Comparison of ENCODE assay signal across 8 cellular contexts in the genomic region with DNA sequence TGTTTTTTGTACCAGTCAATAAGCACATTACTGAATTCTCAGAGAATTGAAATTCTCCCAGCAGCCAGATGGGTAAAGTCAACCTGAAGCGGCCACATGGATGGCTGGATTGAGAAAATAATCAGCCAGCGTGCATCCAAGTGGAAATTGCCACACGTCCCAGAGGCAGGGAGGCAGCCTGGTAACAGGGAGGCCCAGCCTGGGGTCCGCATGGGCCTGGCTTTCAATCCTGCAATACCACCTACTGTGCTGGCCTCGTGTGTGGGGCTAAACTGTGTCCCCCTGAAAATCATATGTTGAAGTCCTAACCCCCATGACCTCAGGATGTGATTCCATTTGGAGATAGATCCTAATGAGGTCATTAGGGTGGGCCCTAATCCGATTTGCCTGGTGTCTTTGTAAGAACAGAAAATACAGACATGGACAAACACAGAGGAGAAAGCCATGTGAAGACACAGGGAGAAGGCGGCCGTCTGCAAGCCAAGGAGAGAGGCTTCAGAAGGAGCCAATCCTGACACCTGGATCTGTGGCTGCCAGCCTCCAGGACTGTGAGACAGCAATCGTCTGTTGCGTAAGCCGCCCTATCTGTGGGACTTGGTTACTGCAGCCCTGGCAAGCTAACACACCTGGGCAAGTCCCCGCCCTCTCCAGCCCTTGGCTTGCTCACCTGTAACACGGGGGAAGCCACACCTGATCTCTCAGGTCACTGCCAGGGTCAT.
DNase-seq lines count a peak whose midpoint lies in the region; ATAC-seq and TF ChIP-seq lines count a peak whose summit lies in the region.

No MANE protein-coding gene starts in this region.

- H3K4me3 ChIP-seq in DOHH2 (ENCODE audit: low read length) (no peak overlapping the region), body of pancreas (no peak overlapping the region)

- no peaks in the 10 kb centered on the region for H3K36me3 Mint-ChIP-seq in mesothelial cell of epicardium

- H3K27ac ChIP-seq in DOHH2 (ENCODE audit: low read depth, low read length): no peak overlapping the region
- H3K27ac ChIP-seq in body of pancreas: no peak overlapping the region

- H3K9me3 ChIP-seq in DOHH2 (ENCODE audit: control insufficient read depth, insufficient read depth, low read length): no peaks in the 10 kb centered on the region
- H3K9me3 ChIP-seq in body of pancreas: no peaks in the 10 kb centered on the region

- TF ChIP-seq CTCF in DOHH2 (IDR thresholded peaks at IDR 0.05; ENCODE audit: low read depth, low read length, poor library complexity, severe bottlenecking): peak; percentile 55
- TF ChIP-seq CTCF in LNCAP (IDR thresholded peaks at IDR 0.05): peak; percentile 60
- peak in 6 of 7 experiments; percentile 14 to 41 (median 33) for TF ChIP-seq CTCF in body of pancreas (IDR thresholded peaks at IDR 0.05)
- peak; percentile 57 for TF ChIP-seq CTCF in mesothelial cell of epicardium (IDR thresholded peaks at IDR 0.05; ENCODE audit: unreplicated experiment)

- H4K20me1 ChIP-seq in DOHH2 (ENCODE audit: control insufficient read depth, insufficient read depth, low read depth, low read length): no peaks in the 10 kb centered on the region

- H3K27me3 ChIP-seq in DOHH2 (ENCODE audit: control insufficient read depth, low read length) (no peaks in the 10 kb centered on the region), body of pancreas (no peaks in the 10 kb centered on the region)

- intact Hi-C loops in body of pancreas (cut with DNase I): no loop called here
- intact Hi-C loops in Right ventricle myocardium inferior (cut with DNase I): no loop called here

- no peaks in the 10 kb centered on the region for H3K9me3 Mint-ChIP-seq in mesothelial cell of epicardium

- H3K4me3 Mint-ChIP-seq in mesothelial cell of epicardium: no peak overlapping the region

- no peaks in the 10 kb centered on the region for H3K79me2 ChIP-seq in DOHH2 (ENCODE audit: control insufficient read depth, low read length)

- in situ Hi-C loops in G401 (cut with HindIII; ENCODE audit: low sequenced_read_pairs): no loop called here

- H3K4me1 Mint-ChIP-seq in mesothelial cell of epicardium: peaks cover 5% of the 10 kb centered on the region

- H3F3A ChIP-seq in DOHH2 (ENCODE audit: control insufficient read depth, insufficient read depth): no peaks in the 10 kb centered on the region

- no peaks in the 10 kb centered on the region for H3K4me1 ChIP-seq in DOHH2 (ENCODE audit: control insufficient read depth, low read length)
- no peaks in the 10 kb centered on the region for H3K4me1 ChIP-seq in body of pancreas

- no peaks in the 10 kb centered on the region for H3K36me3 ChIP-seq in DOHH2 (ENCODE audit: control insufficient read depth, low read length)
- H3K36me3 ChIP-seq in body of pancreas (replicated peaks in 1 of 2; ENCODE audit: insufficient read depth in 1 of 2, low read depth in 2 of 2): no peaks in the 10 kb centered on the region

- no peak overlapping the region for H3K27ac Mint-ChIP-seq in mesothelial cell of epicardium

- WGBS in body of pancreas, 2 donors: 31 to 42% methylated on average over 13 of the region's 13 CpGs

- no peak for ATAC-seq in body of pancreas
- ATAC-seq in Right ventricle myocardium inferior: no peak

- H3K27me3 Mint-ChIP-seq in mesothelial cell of epicardium (ENCODE audit: low read depth): peaks cover 13% of the 10 kb centered on the region

- H3K9me2 ChIP-seq in DOHH2 (replicated peaks; ENCODE audit: control insufficient read depth, low read length): no peaks in the 10 kb centered on the region

- no peak overlapping the region for H3K4me2 ChIP-seq in DOHH2 (ENCODE audit: low read length)

- DNase-seq in body of pancreas: peak; percentile 34 to 49 (median 43)
- no peak for DNase-seq in mesothelial cell of epicardium (ENCODE audit: low spot score in 2 of 2, unreplicated experiment in 2 of 2)
- DNase-seq in Right ventricle myocardium inferior (ENCODE audit: missing footprints): no peak
- no peak for DNase-seq in G401 (ENCODE audit: low spot score)
- no peak for DNase-seq in foreskin melanocyte
- DNase-seq in NOMO-1 (lab: John Stamatoyannopoulos, UW; ENCODE audit: unreplicated experiment in 2 of 2): no peak

- no peak for TF ChIP-seq POLR2A in body of pancreas (IDR thresholded peaks at IDR 0.05)

Comparison
In these comparisons a context has a peak if more than half of its experiments do, and no peak if none do; other contexts are left out.
1. DNase-seq: peak in body of pancreas (4 of 4); none in mesothelial cell of epicardium (0 of 2), Right ventricle myocardium inferior (single experiment), G401 (single experiment), foreskin melanocyte (single experiment) and NOMO-1 (0 of 2).
2. Peak in every context shown above with its lines, with median percentiles within 50 percentile points of each other: CTCF ChIP-seq.